In genomic region chr6:31829633-31830492, GRCh38 we compare ENCODE assay signal across 8 cellular contexts. TPM values are rescaled to one million over a fixed set of nuclear protein-coding genes. Genes with fewer than 3 reads are reported as not detected.
DNase-seq lines count a peak whose midpoint lies in the region; ATAC-seq and TF ChIP-seq lines count a peak whose summit lies in the region.

No MANE protein-coding gene starts in this region.

- H3K9me3 Mint-ChIP-seq in activated naive CD4-positive, alpha-beta T cell treated with anti-CD3 and anti-CD28 coated beads, Interleukin-2, amount 10 ng/mL, durations not matched to agents 7 days and 5 days, result no peaks in the 10 kb centered on the region
- H3K9me3 Mint-ChIP-seq in activated T-helper 17 cell treated with anti-CD3 and anti-CD28 coated beads, Interleukin-2, amount 50 U/mL, for 72 hours, result no peaks in the 10 kb centered on the region
- H3K9me3 Mint-ChIP-seq in glutamatergic neuron (ENCODE audit: unreplicated experiment), result peaks cover 17% of the 10 kb centered on the region

- no peak for DNase-seq in activated naive CD4-positive, alpha-beta T cell treated with anti-CD3 and anti-CD28 coated beads, Interleukin-2, amount 10 ng/mL, durations not matched to agents 7 days and 5 days
- DNase-seq in activated naive CD4-positive, alpha-beta T cell treated with anti-CD3 and anti-CD28 coated beads, Interleukin-2, amount 50 U/mL, for 16 hours, result no peak
- peak; percentile 45 for DNase-seq in NCI-H2029 treated with DMSO at 0.1 percent for 48 hours (lab: John Stamatoyannopoulos, UW)
- DNase-seq in glutamatergic neuron, result no peak
- peak; percentile 86 for DNase-seq in retina
- DNase-seq in NK-92 (lab: John Stamatoyannopoulos, UW; ENCODE audit: unreplicated experiment), result no peak

- CTCF ChIA-PET in activated naive CD4-positive, alpha-beta T cell treated with anti-CD3 and anti-CD28 coated beads, Interleukin-2, amount 10 ng/mL, durations not matched to agents 7 days and 5 days (lab: Charles Lee), result interaction anchor here (0.5 to 2.4 kb wide), 15 partner anchors 12 to 280 kb away, joined by 3 to 13 read pairs (median 4); partner anchors contain the start of genes C6orf47, DDAH2, HSPA1A and HSPA1L

- peak overlapping the region; percentile 98 for H3K4me3 Mint-ChIP-seq in activated naive CD4-positive, alpha-beta T cell treated with anti-CD3 and anti-CD28 coated beads, Interleukin-2, amount 10 ng/mL, durations not matched to agents 7 days and 5 days
- peak overlapping the region; percentile 96 for H3K4me3 Mint-ChIP-seq in activated T-helper 17 cell treated with anti-CD3 and anti-CD28 coated beads, Interleukin-2, amount 50 U/mL, for 72 hours
- peak overlapping the region; percentile 94 for H3K4me3 Mint-ChIP-seq in glutamatergic neuron (ENCODE audit: unreplicated experiment)

- peak overlapping the region; percentile 93 for H3K27ac Mint-ChIP-seq in activated naive CD4-positive, alpha-beta T cell treated with anti-CD3 and anti-CD28 coated beads, Interleukin-2, amount 10 ng/mL, durations not matched to agents 7 days and 5 days
- peak overlapping the region; percentile 95 for H3K27ac Mint-ChIP-seq in activated T-helper 17 cell treated with anti-CD3 and anti-CD28 coated beads, Interleukin-2, amount 50 U/mL, for 72 hours
- H3K27ac Mint-ChIP-seq in glutamatergic neuron (ENCODE audit: unreplicated experiment), result peak overlapping the region; percentile 93

- H3K4me1 Mint-ChIP-seq in activated naive CD4-positive, alpha-beta T cell treated with anti-CD3 and anti-CD28 coated beads, Interleukin-2, amount 10 ng/mL, durations not matched to agents 7 days and 5 days, result peaks cover 49% of the 10 kb centered on the region
- H3K4me1 Mint-ChIP-seq in activated T-helper 17 cell treated with anti-CD3 and anti-CD28 coated beads, Interleukin-2, amount 50 U/mL, for 72 hours, result no peaks in the 10 kb centered on the region
- peaks cover 4% of the 10 kb centered on the region for H3K4me1 Mint-ChIP-seq in glutamatergic neuron (ENCODE audit: low read depth, unreplicated experiment)

- no peak for ATAC-seq in activated T-helper 17 cell treated with anti-CD3 and anti-CD28 coated beads, Interleukin-2, amount 50 U/mL, for 72 hours (replicated peaks)
- ATAC-seq in GM21576 (IDR thresholded peaks at IDR 0.05; ENCODE audit: unreplicated experiment), result no peak

- peaks cover 11% of the 10 kb centered on the region for H3K36me3 Mint-ChIP-seq in activated naive CD4-positive, alpha-beta T cell treated with anti-CD3 and anti-CD28 coated beads, Interleukin-2, amount 10 ng/mL, durations not matched to agents 7 days and 5 days
- H3K36me3 Mint-ChIP-seq in activated T-helper 17 cell treated with anti-CD3 and anti-CD28 coated beads, Interleukin-2, amount 50 U/mL, for 72 hours (ENCODE audit: low read depth), result peaks cover 43% of the 10 kb centered on the region
- H3K36me3 Mint-ChIP-seq in glutamatergic neuron (ENCODE audit: unreplicated experiment), result no peaks in the 10 kb centered on the region

- no peaks in the 10 kb centered on the region for H3K27me3 Mint-ChIP-seq in activated naive CD4-positive, alpha-beta T cell treated with anti-CD3 and anti-CD28 coated beads, Interleukin-2, amount 10 ng/mL, durations not matched to agents 7 days and 5 days
- H3K27me3 Mint-ChIP-seq in activated T-helper 17 cell treated with anti-CD3 and anti-CD28 coated beads, Interleukin-2, amount 50 U/mL, for 72 hours, result no peaks in the 10 kb centered on the region
- H3K27me3 Mint-ChIP-seq in glutamatergic neuron (ENCODE audit: unreplicated experiment), result peaks cover 13% of the 10 kb centered on the region

- peak; percentile 26 for TF ChIP-seq CTCF in glutamatergic neuron (IDR thresholded peaks at IDR 0.05; ENCODE audit: partially characterized antibody, unreplicated experiment)

RNA-seq across cellular contexts. Expression of gene HSPA1B, which starts 2.3 kb away (rescaled TPM):
- total RNA-seq in activated T-helper 17 cell treated with anti-CD3 and anti-CD28 coated beads, Interleukin-2, amount 50 U/mL, for 72 hours, result 100 to 1,000 TPM in 1 of 2 donors, 10 to 100 TPM in 1; 78.4 to 118 TPM
- 93.9 TPM for total RNA-seq in glutamatergic neuron (ENCODE audit: unreplicated experiment)

RNA-seq across cellular contexts. Expression of gene HSPA1A, which starts 14.5 kb away (rescaled TPM):
- total RNA-seq in activated T-helper 17 cell treated with anti-CD3 and anti-CD28 coated beads, Interleukin-2, amount 50 U/mL, for 72 hours, result 100 to 1,000 TPM; 124 to 189 TPM
- 54.3 TPM for total RNA-seq in glutamatergic neuron (ENCODE audit: unreplicated experiment)

RNA-seq across cellular contexts. Expression of gene HSPA1L, which starts 14.8 kb away (rescaled TPM):
- 1 to 10 TPM; 2.7 to 2.9 TPM for total RNA-seq in activated T-helper 17 cell treated with anti-CD3 and anti-CD28 coated beads, Interleukin-2, amount 50 U/mL, for 72 hours
- total RNA-seq in glutamatergic neuron (ENCODE audit: unreplicated experiment), result 2.5 TPM

RNA-seq across cellular contexts. Expression of gene LSM2, which starts 23.1 kb away (rescaled TPM):
- total RNA-seq in activated T-helper 17 cell treated with anti-CD3 and anti-CD28 coated beads, Interleukin-2, amount 50 U/mL, for 72 hours, result 100 to 1,000 TPM in 1 of 2 donors, 10 to 100 TPM in 1; 92.5 to 139 TPM
- total RNA-seq in glutamatergic neuron (ENCODE audit: unreplicated experiment), result 68.2 TPM

RNA-seq across cellular contexts. Expression of gene NEU1, which starts 32.8 kb away (rescaled TPM):
- 10 to 100 TPM; 19.3 to 22.3 TPM for total RNA-seq in activated T-helper 17 cell treated with anti-CD3 and anti-CD28 coated beads, Interleukin-2, amount 50 U/mL, for 72 hours
- 40.2 TPM for total RNA-seq in glutamatergic neuron (ENCODE audit: unreplicated experiment)

Comparison
In these comparisons a context has a peak if more than half of its experiments do, and no peak if none do; other contexts are left out.
1. DNase-seq: peak in NCI-H2029 treated with DMSO at 0.1 percent for 48 hours (single experiment) and retina (single experiment); none in activated naive CD4-positive, alpha-beta T cell treated with anti-CD3 and anti-CD28 coated beads, Interleukin-2, amount 10 ng/mL, durations not matched to agents 7 days and 5 days (single experiment), activated naive CD4-positive, alpha-beta T cell treated with anti-CD3 and anti-CD28 coated beads, Interleukin-2, amount 50 U/mL, for 16 hours (single experiment), glutamatergic neuron (single experiment) and NK-92 (single experiment).
2. Peak in every context shown above with its lines, with median percentiles within 50 percentile points of each other: H3K27ac Mint-ChIP-seq and H3K4me3 Mint-ChIP-seq.